1 cellular context compared by ENCODE assay signal in genomic region chr16:228917-229730, GRCh38.
TF ChIP-seq lines count a peak whose summit lies in the region.

Gene LUC7L, minus strand, starts transcription at chr16:229449. Its CDS starts 110 bp downstream, at chr16:229339.

TF ChIP-seq in HepG2, 621 proteins besides CTCF, POLR2A, EP300 and RAD21 (continued from another document and continues in another):
- TF ChIP-seq TRAFD1 (CRISPR knock-in tag; IDR thresholded peaks at IDR 0.05; ENCODE audit: borderline replicate concordance), result 0 out of 2 replicates have a peak, but pooled peaks have one; percentile 21
- TF ChIP-seq ATF3 (CRISPR knock-in tag; IDR thresholded peaks at IDR 0.05), result peak; percentile 76
- peak; percentile 93 for TF ChIP-seq ZNF350 (CRISPR knock-in tag; IDR thresholded peaks at IDR 0.05; ENCODE audit: borderline replicate concordance, low read depth)
- TF ChIP-seq SIN3B (IDR thresholded peaks at IDR 0.05; ENCODE audit: low read length), result no peak
- TF ChIP-seq ZNF12 (CRISPR knock-in tag; IDR thresholded peaks at IDR 0.05), result 0 out of 2 replicates have a peak, but pooled peaks have one; percentile 34
- peak; percentile 88 for TF ChIP-seq ZNF441 (CRISPR knock-in tag; IDR thresholded peaks at IDR 0.05; ENCODE audit: borderline replicate concordance)
- no peak for TF ChIP-seq EHMT2 (IDR thresholded peaks at IDR 0.05; ENCODE audit: borderline replicate concordance, low read depth, low read length)
- TF ChIP-seq GATAD1 (CRISPR knock-in tag; IDR thresholded peaks at IDR 0.05), result peak; percentile 93
- TF ChIP-seq MED8 (CRISPR knock-in tag; IDR thresholded peaks at IDR 0.05; ENCODE audit: insufficient replicate concordance), result peak; percentile 50
- TF ChIP-seq ATF7 (IDR thresholded peaks at IDR 0.05), result no peak
- no peak for TF ChIP-seq ATF7 (CRISPR knock-in tag; IDR thresholded peaks at IDR 0.05)
- TF ChIP-seq, protein P1, sequence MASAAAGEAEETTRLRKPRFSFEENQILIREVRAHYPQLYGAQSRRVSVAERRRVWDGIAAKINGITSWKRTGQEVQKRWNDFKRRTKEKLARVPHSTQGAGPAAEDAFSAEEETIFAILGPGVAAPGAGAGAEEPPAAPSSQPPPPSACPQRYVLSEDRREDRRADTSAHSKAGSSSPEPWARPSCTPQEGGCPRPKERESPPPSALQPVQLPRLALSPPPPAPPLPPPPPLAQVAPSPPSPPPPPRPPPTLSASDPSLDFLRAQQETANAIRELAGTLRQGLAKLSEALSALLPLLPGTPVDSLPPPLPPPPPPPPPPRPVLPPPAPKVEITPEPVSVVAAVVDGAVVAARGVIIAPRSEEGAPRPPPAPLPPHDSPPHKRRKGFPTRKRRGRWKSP (CRISPR knock-in tag; IDR thresholded peaks at IDR 0.05), result peak; percentile 95
- peak; percentile 78; the same call in 1 of the 2 replicates for TF ChIP-seq ZNF597 (CRISPR knock-in tag; IDR thresholded peaks at IDR 0.05)
- no peak for TF ChIP-seq ZNF292 (CRISPR knock-in tag; IDR thresholded peaks at IDR 0.05; ENCODE audit: borderline replicate concordance, low read depth)
- TF ChIP-seq JUND (CRISPR knock-in tag; IDR thresholded peaks at IDR 0.05), result peak; percentile 86
- TF ChIP-seq, protein P2, sequence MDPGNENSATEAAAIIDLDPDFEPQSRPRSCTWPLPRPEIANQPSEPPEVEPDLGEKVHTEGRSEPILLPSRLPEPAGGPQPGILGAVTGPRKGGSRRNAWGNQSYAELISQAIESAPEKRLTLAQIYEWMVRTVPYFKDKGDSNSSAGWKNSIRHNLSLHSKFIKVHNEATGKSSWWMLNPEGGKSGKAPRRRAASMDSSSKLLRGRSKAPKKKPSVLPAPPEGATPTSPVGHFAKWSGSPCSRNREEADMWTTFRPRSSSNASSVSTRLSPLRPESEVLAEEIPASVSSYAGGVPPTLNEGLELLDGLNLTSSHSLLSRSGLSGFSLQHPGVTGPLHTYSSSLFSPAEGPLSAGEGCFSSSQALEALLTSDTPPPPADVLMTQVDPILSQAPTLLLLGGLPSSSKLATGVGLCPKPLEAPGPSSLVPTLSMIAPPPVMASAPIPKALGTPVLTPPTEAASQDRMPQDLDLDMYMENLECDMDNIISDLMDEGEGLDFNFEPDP (CRISPR knock-in tag; conservative IDR thresholded peaks at IDR 0.05), result peak; percentile 55; the same call in 1 of the 2 replicates
- TF ChIP-seq, protein P3, sequence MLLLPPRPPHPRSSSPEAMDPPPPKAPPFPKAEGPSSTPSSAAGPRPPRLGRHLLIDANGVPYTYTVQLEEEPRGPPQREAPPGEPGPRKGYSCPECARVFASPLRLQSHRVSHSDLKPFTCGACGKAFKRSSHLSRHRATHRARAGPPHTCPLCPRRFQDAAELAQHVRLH (CRISPR knock-in tag; IDR thresholded peaks at IDR 0.05; ENCODE audit: borderline replicate concordance, low read depth), result peak; percentile 99
- TF ChIP-seq, protein P4, sequence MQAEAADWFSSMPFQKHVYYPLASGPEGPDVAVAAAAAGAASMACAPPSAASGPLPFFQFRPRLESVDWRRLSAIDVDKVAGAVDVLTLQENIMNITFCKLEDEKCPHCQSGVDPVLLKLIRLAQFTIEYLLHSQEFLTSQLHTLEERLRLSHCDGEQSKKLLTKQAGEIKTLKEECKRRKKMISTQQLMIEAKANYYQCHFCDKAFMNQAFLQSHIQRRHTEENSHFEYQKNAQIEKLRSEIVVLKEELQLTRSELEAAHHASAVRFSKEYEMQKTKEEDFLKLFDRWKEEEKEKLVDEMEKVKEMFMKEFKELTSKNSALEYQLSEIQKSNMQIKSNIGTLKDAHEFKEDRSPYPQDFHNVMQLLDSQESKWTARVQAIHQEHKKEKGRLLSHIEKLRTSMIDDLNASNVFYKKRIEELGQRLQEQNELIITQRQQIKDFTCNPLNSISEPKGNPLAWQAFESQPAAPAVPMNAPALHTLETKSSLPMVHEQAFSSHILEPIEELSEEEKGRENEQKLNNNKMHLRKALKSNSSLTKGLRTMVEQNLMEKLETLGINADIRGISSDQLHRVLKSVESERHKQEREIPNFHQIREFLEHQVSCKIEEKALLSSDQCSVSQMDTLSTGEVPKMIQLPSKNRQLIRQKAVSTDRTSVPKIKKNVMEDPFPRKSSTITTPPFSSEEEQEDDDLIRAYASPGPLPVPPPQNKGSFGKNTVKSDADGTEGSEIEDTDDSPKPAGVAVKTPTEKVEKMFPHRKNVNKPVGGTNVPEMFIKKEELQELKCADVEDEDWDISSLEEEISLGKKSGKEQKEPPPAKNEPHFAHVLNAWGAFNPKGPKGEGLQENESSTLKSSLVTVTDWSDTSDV (CRISPR knock-in tag; IDR thresholded peaks at IDR 0.05), result peak; percentile 92; the same call in 1 of the 2 replicates
- TF ChIP-seq, protein P5, sequence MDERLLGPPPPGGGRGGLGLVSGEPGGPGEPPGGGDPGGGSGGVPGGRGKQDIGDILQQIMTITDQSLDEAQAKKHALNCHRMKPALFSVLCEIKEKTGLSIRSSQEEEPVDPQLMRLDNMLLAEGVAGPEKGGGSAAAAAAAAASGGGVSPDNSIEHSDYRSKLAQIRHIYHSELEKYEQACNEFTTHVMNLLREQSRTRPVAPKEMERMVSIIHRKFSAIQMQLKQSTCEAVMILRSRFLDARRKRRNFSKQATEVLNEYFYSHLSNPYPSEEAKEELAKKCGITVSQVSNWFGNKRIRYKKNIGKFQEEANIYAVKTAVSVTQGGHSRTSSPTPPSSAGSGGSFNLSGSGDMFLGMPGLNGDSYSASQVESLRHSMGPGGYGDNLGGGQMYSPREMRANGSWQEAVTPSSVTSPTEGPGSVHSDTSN (CRISPR knock-in tag; IDR thresholded peaks at IDR 0.05), result no peak
- peak; percentile 94 for TF ChIP-seq ZNF256 (CRISPR knock-in tag; conservative IDR thresholded peaks at IDR 0.05)
- peak; percentile 97 for TF ChIP-seq KLF13 (CRISPR knock-in tag; IDR thresholded peaks at IDR 0.05)
- peak; percentile 2; the same call in 1 of the 2 replicates for TF ChIP-seq STAG1 (CRISPR knock-in tag; IDR thresholded peaks at IDR 0.05)
- TF ChIP-seq ZNF460 (CRISPR knock-in tag; IDR thresholded peaks at IDR 0.05; ENCODE audit: borderline replicate concordance), result peak; percentile 34; the same call in 1 of the 2 replicates
- TF ChIP-seq MIER2 (CRISPR knock-in tag; IDR thresholded peaks at IDR 0.05), result 0 out of 2 replicates have a peak, but pooled peaks have one; percentile 61
- TF ChIP-seq IKZF1 (IDR thresholded peaks at IDR 0.05), result no peak
- peak; percentile 96 for TF ChIP-seq CREM (IDR thresholded peaks at IDR 0.05)
- TF ChIP-seq CREM (CRISPR knock-in tag; IDR thresholded peaks at IDR 0.05), result peak; percentile 72; the same call in 1 of the 2 replicates
- TF ChIP-seq NCOA1 (CRISPR knock-in tag; IDR thresholded peaks at IDR 0.05), result peak; percentile 59
- TF ChIP-seq, protein P6, sequence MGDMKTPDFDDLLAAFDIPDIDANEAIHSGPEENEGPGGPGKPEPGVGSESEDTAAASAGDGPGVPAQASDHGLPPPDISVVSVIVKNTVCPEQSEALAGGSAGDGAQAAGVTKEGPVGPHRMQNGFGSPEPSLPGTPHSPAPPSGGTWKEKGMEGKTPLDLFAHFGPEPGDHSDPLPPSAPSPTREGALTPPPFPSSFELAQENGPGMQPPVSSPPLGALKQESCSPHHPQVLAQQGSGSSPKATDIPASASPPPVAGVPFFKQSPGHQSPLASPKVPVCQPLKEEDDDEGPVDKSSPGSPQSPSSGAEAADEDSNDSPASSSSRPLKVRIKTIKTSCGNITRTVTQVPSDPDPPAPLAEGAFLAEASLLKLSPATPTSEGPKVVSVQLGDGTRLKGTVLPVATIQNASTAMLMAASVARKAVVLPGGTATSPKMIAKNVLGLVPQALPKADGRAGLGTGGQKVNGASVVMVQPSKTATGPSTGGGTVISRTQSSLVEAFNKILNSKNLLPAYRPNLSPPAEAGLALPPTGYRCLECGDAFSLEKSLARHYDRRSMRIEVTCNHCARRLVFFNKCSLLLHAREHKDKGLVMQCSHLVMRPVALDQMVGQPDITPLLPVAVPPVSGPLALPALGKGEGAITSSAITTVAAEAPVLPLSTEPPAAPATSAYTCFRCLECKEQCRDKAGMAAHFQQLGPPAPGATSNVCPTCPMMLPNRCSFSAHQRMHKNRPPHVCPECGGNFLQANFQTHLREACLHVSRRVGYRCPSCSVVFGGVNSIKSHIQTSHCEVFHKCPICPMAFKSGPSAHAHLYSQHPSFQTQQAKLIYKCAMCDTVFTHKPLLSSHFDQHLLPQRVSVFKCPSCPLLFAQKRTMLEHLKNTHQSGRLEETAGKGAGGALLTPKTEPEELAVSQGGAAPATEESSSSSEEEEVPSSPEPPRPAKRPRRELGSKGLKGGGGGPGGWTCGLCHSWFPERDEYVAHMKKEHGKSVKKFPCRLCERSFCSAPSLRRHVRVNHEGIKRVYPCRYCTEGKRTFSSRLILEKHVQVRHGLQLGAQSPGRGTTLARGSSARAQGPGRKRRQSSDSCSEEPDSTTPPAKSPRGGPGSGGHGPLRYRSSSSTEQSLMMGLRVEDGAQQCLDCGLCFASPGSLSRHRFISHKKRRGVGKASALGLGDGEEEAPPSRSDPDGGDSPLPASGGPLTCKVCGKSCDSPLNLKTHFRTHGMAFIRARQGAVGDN (CRISPR knock-in tag; IDR thresholded peaks at IDR 0.05), result peak; percentile 100
- TF ChIP-seq ZBTB25 (CRISPR knock-in tag; IDR thresholded peaks at IDR 0.05), result peak; percentile 86
- TF ChIP-seq ZEB1 (IDR thresholded peaks at IDR 0.05; ENCODE audit: insufficient replicate concordance, low read depth), result no peak
- peak; percentile 98 for TF ChIP-seq ZNF788 (CRISPR knock-in tag; IDR thresholded peaks at IDR 0.05; ENCODE audit: borderline replicate concordance)
- peak; percentile 90; the same call in 1 of the 2 replicates for TF ChIP-seq ZFYVE20 (CRISPR knock-in tag; IDR thresholded peaks at IDR 0.05; ENCODE audit: borderline replicate concordance, low read depth)
- peak; percentile 62; the same call in 1 of the 2 replicates for TF ChIP-seq ZXDC (CRISPR knock-in tag; IDR thresholded peaks at IDR 0.05)
- peak; percentile 99 for TF ChIP-seq ZNF143 (CRISPR knock-in tag; IDR thresholded peaks at IDR 0.05)
- no peak; the same call in 1 of the 2 replicates for TF ChIP-seq GATAD2A (CRISPR knock-in tag; IDR thresholded peaks at IDR 0.05)
- peak; percentile 98 for TF ChIP-seq KLF6 (CRISPR knock-in tag; IDR thresholded peaks at IDR 0.05)
- TF ChIP-seq, protein P7, sequence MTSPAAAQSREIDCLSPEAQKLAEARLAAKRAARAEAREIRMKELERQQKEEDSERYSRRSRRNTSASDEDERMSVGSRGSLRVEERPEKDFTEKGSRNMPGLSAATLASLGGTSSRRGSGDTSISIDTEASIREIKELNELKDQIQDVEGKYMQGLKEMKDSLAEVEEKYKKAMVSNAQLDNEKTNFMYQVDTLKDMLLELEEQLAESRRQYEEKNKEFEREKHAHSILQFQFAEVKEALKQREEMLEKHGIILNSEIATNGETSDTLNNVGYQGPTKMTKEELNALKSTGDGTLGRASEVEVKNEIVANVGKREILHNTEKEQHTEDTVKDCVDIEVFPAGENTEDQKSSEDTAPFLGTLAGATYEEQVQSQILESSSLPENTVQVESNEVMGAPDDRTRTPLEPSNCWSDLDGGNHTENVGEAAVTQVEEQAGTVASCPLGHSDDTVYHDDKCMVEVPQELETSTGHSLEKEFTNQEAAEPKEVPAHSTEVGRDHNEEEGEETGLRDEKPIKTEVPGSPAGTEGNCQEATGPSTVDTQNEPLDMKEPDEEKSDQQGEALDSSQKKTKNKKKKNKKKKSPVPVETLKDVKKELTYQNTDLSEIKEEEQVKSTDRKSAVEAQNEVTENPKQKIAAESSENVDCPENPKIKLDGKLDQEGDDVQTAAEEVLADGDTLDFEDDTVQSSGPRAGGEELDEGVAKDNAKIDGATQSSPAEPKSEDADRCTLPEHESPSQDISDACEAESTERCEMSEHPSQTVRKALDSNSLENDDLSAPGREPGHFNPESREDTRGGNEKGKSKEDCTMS (CRISPR knock-in tag; conservative IDR thresholded peaks at IDR 0.05), result 0 out of 2 replicates have a peak, but pooled peaks have one; percentile 67
